ENCODE assay signal across 16 cellular contexts in genomic region chr1:182426442-182427430, GRCh38. TPM values are rescaled to one million over a fixed set of nuclear protein-coding genes. Genes with fewer than 3 reads are reported as not detected.
A peak's percentile ranks its signal among the peaks of the same experiment; 100 is the strongest.
DNase-seq lines count a peak whose midpoint lies in the region; ATAC-seq lines count a peak whose summit lies in the region.
"Had no signal": no experiment of that assay in that cellular context is flagged by ENCODE, and none has a peak within 500 bp of the region (broad histone marks: within the 10 kb centered on the region; RNA-seq: fewer than 3 reads in every experiment).

No MANE protein-coding gene starts in this region.

- H3K27me3 Mint-ChIP-seq in activated CD8-positive, alpha-beta memory T cell treated with anti-CD3 and anti-CD28 coated beads, Interleukin-2, amount 10 ng/mL, durations not matched to agents 7 days and 5 days, result peaks cover 17% of the 10 kb centered on the region
- peaks cover 0 to 12% of the 10 kb centered on the region in 2 donors for H3K27me3 Mint-ChIP-seq in stimulated activated naive B cell treated with anti-CD40 and anti-IgM and Interleukin-4, amounts not matched to agents 10 μg/mL and 1 μg/mL and 100 μg/mL, for 72 hours

- DNase-seq in activated CD8-positive, alpha-beta memory T cell treated with anti-CD3 and anti-CD28 coated beads, Interleukin-2, amount 10 ng/mL, durations not matched to agents 7 days and 5 days, result no peak
- no peak for DNase-seq in activated CD8-positive, alpha-beta memory T cell treated with anti-CD3 and anti-CD28 coated beads, Interleukin-2, amount 50 U/mL, for 48 hours
- DNase-seq in stimulated activated naive B cell treated with anti-CD40 and anti-IgM and Interleukin-4, amounts not matched to agents 10 μg/mL and 1 μg/mL and 100 μg/mL, for 72 hours, result peak; percentile 30
- no peak for DNase-seq in mucosa of gallbladder (ENCODE audit: low spot score)
- DNase-seq in stimulated activated CD4-positive, alpha-beta T cell treated with anti-CD3 and anti-CD28 coated beads, Interleukin-4, amount 100 ng/mL, for 24 hours, result no peak
- no peak for DNase-seq in HAP-1 (ENCODE audit: low spot score in 2 of 2)
- DNase-seq: activated T-cell treated with anti-CD3 and anti-CD28 coated beads for 4 hours, brain microvascular endothelial cell, DMS53, H9, NCI-H1092 treated with DMSO at 0.1 percent for 48 hours, OCI-M1, thyroid gland had no signal

- H3K4me1 Mint-ChIP-seq in activated CD8-positive, alpha-beta memory T cell treated with anti-CD3 and anti-CD28 coated beads, Interleukin-2, amount 10 ng/mL, durations not matched to agents 7 days and 5 days, result peaks cover 26% of the 10 kb centered on the region
- H3K4me1 Mint-ChIP-seq in stimulated activated naive B cell treated with anti-CD40 and anti-IgM and Interleukin-4, amounts not matched to agents 10 μg/mL and 1 μg/mL and 100 μg/mL, for 72 hours, result peaks cover 19 to 24% of the 10 kb centered on the region in 2 donors

- ATAC-seq in activated CD8-positive, alpha-beta memory T cell treated with anti-CD3 and anti-CD28 coated beads, Interleukin-2, amount 10 ng/mL, durations not matched to agents 7 days and 5 days, result no peak
- ATAC-seq in GM21723 (IDR thresholded peaks at IDR 0.05; ENCODE audit: unreplicated experiment), result peak; percentile 73
- ATAC-seq in HG03159 (IDR thresholded peaks at IDR 0.05; ENCODE audit: unreplicated experiment), result peak; percentile 66
- ATAC-seq in stimulated activated naive B cell treated with anti-CD40 and anti-IgM and Interleukin-4, amounts not matched to agents 10 μg/mL and 1 μg/mL and 100 μg/mL, for 72 hours (replicated peaks), result peak; percentile 65 to 73

- H3K4me3 ChIP-seq in HAP-1, result no peak overlapping the region
- H3K4me3 ChIP-seq: thyroid gland had no signal

- H3K27ac Mint-ChIP-seq in activated CD8-positive, alpha-beta memory T cell treated with anti-CD3 and anti-CD28 coated beads, Interleukin-2, amount 10 ng/mL, durations not matched to agents 7 days and 5 days, result peak overlapping the region; percentile 10
- peak overlapping the region; percentile 81 for H3K27ac Mint-ChIP-seq in stimulated activated naive B cell treated with anti-CD40 and anti-IgM and Interleukin-4, amounts not matched to agents 10 μg/mL and 1 μg/mL and 100 μg/mL, for 72 hours
- H3K27ac Mint-ChIP-seq: H9 had no signal

- H3K9me3 Mint-ChIP-seq in activated CD8-positive, alpha-beta memory T cell treated with anti-CD3 and anti-CD28 coated beads, Interleukin-2, amount 10 ng/mL, durations not matched to agents 7 days and 5 days (ENCODE audit: low read depth), result no peaks in the 10 kb centered on the region
- H3K9me3 Mint-ChIP-seq in stimulated activated naive B cell treated with anti-CD40 and anti-IgM and Interleukin-4, amounts not matched to agents 10 μg/mL and 1 μg/mL and 100 μg/mL, for 72 hours, result no peaks in the 10 kb centered on the region
- H3K9me3 Mint-ChIP-seq: H9 had no signal

- H3K4me1 ChIP-seq in HAP-1, result no peaks in the 10 kb centered on the region
- H3K4me1 ChIP-seq: thyroid gland had no signal

- in situ Hi-C loops in HAP-1 (cut with MboI; ENCODE audit: low sequenced_read_pairs), result no loop called here

- no peaks in the 10 kb centered on the region for H3K36me3 ChIP-seq in HAP-1 (replicated peaks)
- H3K36me3 ChIP-seq: brain microvascular endothelial cell, thyroid gland had no signal

- CTCF ChIA-PET in activated CD8-positive, alpha-beta memory T cell treated with anti-CD3 and anti-CD28 coated beads, Interleukin-2, amount 10 ng/mL, durations not matched to agents 7 days and 5 days (lab: Charles Lee), result no interaction called here

- no peak overlapping the region for H3K4me3 Mint-ChIP-seq in activated CD8-positive, alpha-beta memory T cell treated with anti-CD3 and anti-CD28 coated beads, Interleukin-2, amount 10 ng/mL, durations not matched to agents 7 days and 5 days
- no peak overlapping the region for H3K4me3 Mint-ChIP-seq in stimulated activated naive B cell treated with anti-CD40 and anti-IgM and Interleukin-4, amounts not matched to agents 10 μg/mL and 1 μg/mL and 100 μg/mL, for 72 hours
- H3K4me3 Mint-ChIP-seq: H9 had no signal

- no peaks in the 10 kb centered on the region for H3K36me3 Mint-ChIP-seq in activated CD8-positive, alpha-beta memory T cell treated with anti-CD3 and anti-CD28 coated beads, Interleukin-2, amount 10 ng/mL, durations not matched to agents 7 days and 5 days
- H3K36me3 Mint-ChIP-seq in stimulated activated naive B cell treated with anti-CD40 and anti-IgM and Interleukin-4, amounts not matched to agents 10 μg/mL and 1 μg/mL and 100 μg/mL, for 72 hours, result no peaks in the 10 kb centered on the region

- H3K27me3 ChIP-seq in HAP-1 (ENCODE audit: low read depth), result peaks cover 4% of the 10 kb centered on the region; the same call in 1 of the 2 replicates
- H3K27me3 ChIP-seq: brain microvascular endothelial cell, thyroid gland had no signal

- no peaks in the 10 kb centered on the region for H3K9me3 ChIP-seq in HAP-1
- H3K9me3 ChIP-seq: thyroid gland had no signal

RNA-seq across cellular contexts. Expression of gene RGSL1, which starts 23.2 kb away (rescaled TPM):
- total RNA-seq in activated CD8-positive, alpha-beta memory T cell treated with anti-CD3 and anti-CD28 coated beads, Interleukin-2, amount 10 ng/mL, durations not matched to agents 7 days and 5 days, result not detected
- total RNA-seq in mucosa of gallbladder, result not detected
- total RNA-seq: H9; T-helper 1 cell treated with Interleukin-12 subunit alpha and Interleukin-12 subunit beta and Interleukin-4 antibody, amounts not matched to agents 30 ng/mL and 1 ng/mL, for 36 hours had no signal

RNA-seq across cellular contexts. Expression of gene TEDDM1, which starts 26.3 kb away (rescaled TPM):
- total RNA-seq in activated CD8-positive, alpha-beta memory T cell treated with anti-CD3 and anti-CD28 coated beads, Interleukin-2, amount 10 ng/mL, durations not matched to agents 7 days and 5 days, result not detected
- total RNA-seq in mucosa of gallbladder, result not detected
- total RNA-seq: H9; T-helper 1 cell treated with Interleukin-12 subunit alpha and Interleukin-12 subunit beta and Interleukin-4 antibody, amounts not matched to agents 30 ng/mL and 1 ng/mL, for 36 hours; thyroid gland had no signal

RNA-seq across cellular contexts. Expression of gene GLUL, which starts 35.1 kb away (rescaled TPM):
- total RNA-seq in activated CD8-positive, alpha-beta memory T cell treated with anti-CD3 and anti-CD28 coated beads, Interleukin-2, amount 10 ng/mL, durations not matched to agents 7 days and 5 days, result 10 to 100 TPM; 18.3 to 77.4 TPM
- total RNA-seq in mucosa of gallbladder, result 356 TPM
